In genomic region chr17:21239680-21240374, GRCh38 we compare ENCODE assay signal across 9 cellular contexts. TPM values are rescaled to one million over a fixed set of nuclear protein-coding genes. Genes with fewer than 3 reads are reported as not detected.
A peak's percentile ranks its signal among the peaks of the same experiment; 100 is the strongest.
DNase-seq lines count a peak whose midpoint lies in the region; ATAC-seq and TF ChIP-seq lines count a peak whose summit lies in the region.
"Had no signal": no experiment of that assay in that cellular context is flagged by ENCODE, and none has a peak within 500 bp of the region (broad histone marks: within the 10 kb centered on the region; RNA-seq: fewer than 3 reads in every experiment).

No MANE protein-coding gene starts in this region.

- no peaks in the 10 kb centered on the region for H4K20me1 ChIP-seq in Loucy (ENCODE audit: insufficient read depth, low read length, poor library complexity, severe bottlenecking)

- intact Hi-C loops in lower lobe of right lung (cut with DNase I) = no loop called here

- H3K4me3 ChIP-seq in Loucy (ENCODE audit: low read length, poor library complexity, severe bottlenecking) (no peak overlapping the region), lower lobe of right lung (no peak overlapping the region)
- H3K4me3 ChIP-seq: lung had no signal

- H3K4me3 Mint-ChIP-seq in brain = no peak overlapping the region

- H3K9ac ChIP-seq in Loucy (ENCODE audit: low read depth, low read length, poor library complexity, severe bottlenecking) = no peak overlapping the region

- peaks cover 0 to 2% (median 0%) of the 10 kb centered on the region in 5 experiments for H3K9me3 Mint-ChIP-seq in brain

- POLR2A ChIA-PET in GM10248 (lab: Yijun Ruan, JAX) = no interaction called here

- no peaks in the 10 kb centered on the region for H3K79me2 ChIP-seq in Loucy (ENCODE audit: insufficient read depth, low read length)

- H3K4me1 ChIP-seq in Loucy (ENCODE audit: insufficient read depth, low read length, poor library complexity, severe bottlenecking) = no peaks in the 10 kb centered on the region
- H3K4me1 ChIP-seq in lower lobe of right lung = no peaks in the 10 kb centered on the region

- ATAC-seq in lower lobe of right lung = peak in 1 of 2 donors; percentile 51
- ATAC-seq in HG03196 (IDR thresholded peaks at IDR 0.05; ENCODE audit: unreplicated experiment) = no peak
- ATAC-seq in GM18517 (IDR thresholded peaks at IDR 0.05; ENCODE audit: unreplicated experiment) = no peak

- DNase-seq in GM10248 (ENCODE audit: extremely low spot score) (peak; percentile 54), lower lobe of right lung (no peak), caudate nucleus (lab: John Stamatoyannopoulos, UW) (no peak)
- DNase-seq in stimulated activated naive CD4-positive, alpha-beta T cell treated with Interleukin-2 at 50 U/mL for 16 hours (lab: John Stamatoyannopoulos, UW) = no peak

- peak overlapping the region in 1 of 5 experiments; percentile 72 for H3K27ac Mint-ChIP-seq in brain

- H3K27me3 ChIP-seq in Loucy (ENCODE audit: insufficient read depth, low read length, poor library complexity, severe bottlenecking) (no peaks in the 10 kb centered on the region), lower lobe of right lung (ENCODE audit: low read depth) (no peaks in the 10 kb centered on the region)

- peaks cover 4% of the 10 kb centered on the region for H3K4me1 Mint-ChIP-seq in brain

- CTCF ChIA-PET in GM10248 (lab: Yijun Ruan, JAX) = interaction anchor here (0.7 to 1.3 kb wide), 4 partner anchors 12 to 45 kb away, joined by 3 to 5 read pairs (median 4); no protein-coding TSS in a partner anchor

- TF ChIP-seq CTCF in GM10248 (IDR thresholded peaks at IDR 0.05; ENCODE audit: control extremely low read depth, extremely low read depth, low read depth, missing control alignments) (peak; percentile 31), Loucy (conservative IDR thresholded peaks at IDR 0.05; ENCODE audit: low read length) (peak; percentile 60), brain (conservative IDR thresholded peaks at IDR 0.05) (peak; percentile 22 to 47), lower lobe of right lung (IDR thresholded peaks at IDR 0.05) (peak; percentile 39)

- no peaks in the 10 kb centered on the region for H3K27me3 Mint-ChIP-seq in brain

- H3K9me3 ChIP-seq in Loucy (ENCODE audit: insufficient read depth, low read depth, low read length) (no peaks in the 10 kb centered on the region), lower lobe of right lung (no peaks in the 10 kb centered on the region)

- H3K36me3 ChIP-seq in Loucy (ENCODE audit: insufficient read depth, low read length) (no peaks in the 10 kb centered on the region), lower lobe of right lung (peaks cover 23% of the 10 kb centered on the region)

- no peak overlapping the region for H3K4me2 ChIP-seq in Loucy (ENCODE audit: low read depth, low read length, poor library complexity, severe bottlenecking)

- H3K36me3 Mint-ChIP-seq in brain = no peaks in the 10 kb centered on the region

- no peaks in the 10 kb centered on the region for H3K9me2 ChIP-seq in Loucy (replicated peaks; ENCODE audit: low read depth, low read length)

- no peak overlapping the region for H2AFZ ChIP-seq in Loucy (ENCODE audit: low read length)

- no peaks in the 10 kb centered on the region for H3F3A ChIP-seq in Loucy (ENCODE audit: low read depth)

- H3K27ac ChIP-seq in lower lobe of right lung (no peak overlapping the region), caudate nucleus (ENCODE audit: low read depth, low read length) (no peak overlapping the region)

RNA-seq across cellular contexts. Expression of gene NATD1, which starts 13.4 kb away (rescaled TPM):
- 19.6 TPM for polyA plus RNA-seq in brain (ENCODE audit: insufficient read depth, low read depth, low replicate concordance)
- total RNA-seq in lower lobe of right lung = 15.7 TPM

RNA-seq across cellular contexts. Expression of gene TMEM11, which starts 25.9 kb away (rescaled TPM):
- 42.5 TPM for polyA plus RNA-seq in brain (ENCODE audit: insufficient read depth, low read depth, low replicate concordance)
- total RNA-seq in lower lobe of right lung = 20.2 TPM

RNA-seq across cellular contexts. Expression of gene MAP2K3, which starts 44.7 kb away (rescaled TPM):
- polyA plus RNA-seq in brain (ENCODE audit: insufficient read depth, low read depth, low replicate concordance) = 19.0 TPM
- 55.2 TPM for total RNA-seq in lower lobe of right lung
